14 cellular contexts compared by ENCODE assay signal in the genomic region with DNA sequence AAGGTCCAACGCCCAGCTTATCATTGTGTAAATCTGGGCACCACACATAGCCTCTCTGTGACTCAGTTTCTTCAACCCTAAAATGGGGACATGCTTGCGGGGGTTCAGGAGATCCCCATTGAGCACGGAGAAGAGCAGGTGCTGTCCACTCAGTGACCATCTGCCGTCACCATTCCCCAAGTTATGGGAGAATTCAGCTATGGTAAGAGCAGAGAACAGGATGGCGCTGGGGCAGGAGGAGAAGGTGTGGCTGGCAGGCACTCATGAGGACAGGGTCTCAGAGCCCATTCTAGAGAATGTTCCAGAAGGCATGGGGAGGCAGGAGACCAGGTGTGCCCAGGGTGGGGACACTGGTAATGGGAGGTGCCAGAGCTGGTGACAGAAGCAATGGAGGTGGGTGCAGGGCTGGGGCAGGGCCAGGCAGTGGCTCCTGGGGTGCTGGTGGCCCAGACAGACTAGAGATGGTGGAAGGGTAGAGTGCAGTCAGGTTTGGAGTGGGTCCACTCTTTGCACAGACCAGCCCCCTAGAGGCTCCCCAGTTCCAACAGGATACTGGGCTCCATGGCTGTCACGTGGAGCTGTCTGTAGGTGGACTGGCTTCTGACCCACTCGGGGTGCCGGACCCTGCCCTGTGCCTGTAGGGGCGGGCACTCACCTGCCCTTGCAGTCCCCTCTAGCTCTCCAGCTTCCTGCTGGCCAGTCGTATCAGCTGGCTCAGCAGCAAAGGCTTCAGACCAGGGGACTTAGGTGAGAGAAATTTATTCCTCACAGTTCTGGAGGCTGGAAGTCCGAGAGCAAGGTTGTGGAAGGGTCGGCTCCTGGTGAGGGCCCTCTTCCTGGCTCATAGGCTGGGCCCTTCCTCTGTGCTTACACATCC.
DNase-seq lines count a peak whose midpoint lies in the region; ATAC-seq, FAIRE-seq and TF ChIP-seq lines count a peak whose summit lies in the region.
"Had no signal": no experiment of that assay in that cellular context is flagged by ENCODE, and none has a peak within 500 bp of the region (broad histone marks: within the 10 kb centered on the region; RNA-seq: fewer than 3 reads in every experiment).

No MANE protein-coding gene starts in this region.

- CTCF ChIA-PET in H1 (lab: Charles Lee; ENCODE audit: partially characterized antibody) = interaction anchor here (0.6 to 2.2 kb wide), 5 partner anchors 91 to 378 kb away, joined by 3 to 10 read pairs (median 3); no protein-coding TSS in a partner anchor

- no peak overlapping the region for H3K14ac ChIP-seq in H1 (ENCODE audit: insufficient read length)

- H4K5ac ChIP-seq in H1 (ENCODE audit: insufficient read length, low read depth, low read length) = no peak overlapping the region

- no peak overlapping the region for H4K8ac ChIP-seq in H1 (ENCODE audit: extremely low read depth, insufficient read depth, low read length)

- TF ChIP-seq POLR2A in H1 (IDR thresholded peaks at IDR 0.05; ENCODE audit: control extremely low read depth in 1 of 2, low read depth in 2 of 2, low read length in 2 of 2) = no peak
- TF ChIP-seq POLR2A in ovary (IDR thresholded peaks at IDR 0.05) = no peak

- TF ChIP-seq EP300 in H1 (IDR thresholded peaks at IDR 0.05; ENCODE audit: borderline replicate concordance in 1 of 2, low read depth in 2 of 2, low read length in 2 of 2) (no peak), ovary (IDR thresholded peaks at IDR 0.05) (no peak)

- POLR2A ChIA-PET in H1 (lab: Charles Lee; ENCODE audit: partially characterized antibody) = no interaction called here

- peak overlapping the region; percentile 31; the same call in 1 of the 2 replicates for H2BK15ac ChIP-seq in H1 (ENCODE audit: low read length)

- 89% methylated on average over 12 of the region's 12 CpGs; no CpG with 5 or more reads in 1 of the 2 experiments for WGBS in H1 (ENCODE audit: extremely low coverage in 1 of 2, insufficient coverage in 1 of 2, insufficient read length in 1 of 2, insufficient replicate concordance in 2 of 2, low coverage in 1 of 2, low lambda C conversion rate in 2 of 2, missing lambda C conversion rate in 1 of 2), 2 experiments
- WGBS in ovary, 3 donors = 93 to 96% (median 94%) methylated on average over 12 of the region's 12 CpGs
- WGBS in GM23248 (ENCODE audit: low coverage in 1 of 2, low lambda C conversion rate in 2 of 2, missing lambda C conversion rate in 2 of 2), 2 experiments = 82% methylated on average over 12 of the region's 12 CpGs

- H3K4me2 ChIP-seq in H1 (ENCODE audit: insufficient read depth in 1 of 2, low read depth in 2 of 2, low read length in 2 of 2) = no peak overlapping the region
- no peak overlapping the region for H3K4me2 ChIP-seq in GM23248 (ENCODE audit: unreplicated experiment)
- H3K4me2 ChIP-seq: PC-9 had no signal

- peaks cover 0 to 27% (median 16%) of the 10 kb centered on the region in 4 experiments; a peak in 6 of 7 replicates for H3K27me3 ChIP-seq in H1 (replicated peaks in 1 of 4; ENCODE audit: control insufficient read depth in 3 of 4, extremely low read depth in 1 of 4, insufficient read depth in 3 of 4, low read length in 3 of 4)
- H3K27me3 ChIP-seq in ovary = no peaks in the 10 kb centered on the region
- H3K27me3 ChIP-seq in GM23248 (replicated peaks; ENCODE audit: insufficient read depth) = peaks cover 20% of the 10 kb centered on the region

- no peaks in the 10 kb centered on the region for H3K9me2 ChIP-seq in GM23248 (ENCODE audit: insufficient read depth)

- H3K18ac ChIP-seq in H1 (ENCODE audit: extremely low read depth, low read length) = no peak overlapping the region

- H3K27ac ChIP-seq in H1 (ENCODE audit: low read depth, low read length) (no peak overlapping the region), ovary (no peak overlapping the region), GM23248 (no peak overlapping the region)
- H3K27ac ChIP-seq: PC-9 had no signal

- H3K79me2 ChIP-seq in H1 (ENCODE audit: control insufficient read depth in 1 of 2, insufficient read depth in 2 of 2, low read length in 2 of 2) = no peaks in the 10 kb centered on the region
- no peaks in the 10 kb centered on the region for H3K79me2 ChIP-seq in GM23248 (ENCODE audit: insufficient read depth)

- in situ Hi-C loops in GM23248 (cut with MboI) = no loop called here

- H2BK12ac ChIP-seq in H1 (ENCODE audit: low read depth, low read length) = peak overlapping the region; percentile 7; the same call in 1 of the 2 replicates

- no peak overlapping the region for H3K23ac ChIP-seq in H1 (ENCODE audit: insufficient read length)

- no peak overlapping the region for H2BK120ac ChIP-seq in H1 (replicated peaks; ENCODE audit: low read depth, low read length)

- FAIRE-seq in H1 (lab: Jason Lieb, UNC) = no peak

- DNase-seq in left cardiac atrium (peak; percentile 14), Right ventricle myocardium superior (no peak), H1 (ENCODE audit: low read depth in 1 of 2, low spot score in 2 of 2) (peak in 1 of 2 experiments; percentile 42), ovary (peak; percentile 7 to 25 (median 13)), ureter (ENCODE audit: low spot score) (peak; percentile 34), GM23248 (no peak)
- DNase-seq: foreskin fibroblast; GDM1; IMR-90; NCI-H774; stimulated activated CD4-positive, alpha-beta T cell treated with anti-CD3 and anti-CD28 coated beads, Interleukin-12 subunit alpha, Interleukin-12 subunit beta, amount 100 ng/mL, for 4 hours had no signal

- no peaks in the 10 kb centered on the region for H3F3A ChIP-seq in GM23248 (ENCODE audit: insufficient read depth)

- no peak overlapping the region for H3K9ac ChIP-seq in H1 (replicated peaks in 1 of 4; ENCODE audit: extremely low read depth in 1 of 4, low read depth in 3 of 4, low read length in 3 of 4)
- no peak overlapping the region for H3K9ac ChIP-seq in GM23248

- H3K23me2 ChIP-seq in H1 (ENCODE audit: low read depth, low read length) = peaks cover 4% of the 10 kb centered on the region; the same call in 1 of the 2 replicates

- no peak overlapping the region for H2AFZ ChIP-seq in H1 (ENCODE audit: low read length)
- H2AFZ ChIP-seq in GM23248 = no peak overlapping the region
- H2AFZ ChIP-seq: PC-9 had no signal

- H2BK20ac ChIP-seq in H1 (ENCODE audit: low read length) = no peak overlapping the region

- no peak for TF ChIP-seq RAD21 in H1 (IDR thresholded peaks at IDR 0.05 in 1 of 2, conservative IDR thresholded peaks at IDR 0.05 in 1 of 2; ENCODE audit: low read depth in 2 of 2, low read length in 2 of 2)

- no peak overlapping the region for H3K56ac ChIP-seq in H1 (replicated peaks; ENCODE audit: insufficient read length, low read depth, low read length)

- H3K4me1 ChIP-seq in H1 (replicated peaks in 1 of 4; ENCODE audit: control insufficient read depth in 3 of 4, insufficient read depth in 4 of 4, low read length in 3 of 4) = peaks cover 0 to 5% (median 2%) of the 10 kb centered on the region in 4 experiments; a peak in 4 of 7 replicates
- no peaks in the 10 kb centered on the region for H3K4me1 ChIP-seq in ovary (ENCODE audit: insufficient read depth)
- H3K4me1 ChIP-seq in GM23248 (ENCODE audit: insufficient read depth) = no peaks in the 10 kb centered on the region

- ATAC-seq in left cardiac atrium (no peak), Right ventricle myocardium superior (ENCODE audit: poor library complexity) (no peak), GM21717 (IDR thresholded peaks at IDR 0.05; ENCODE audit: unreplicated experiment) (no peak), GM21737 (IDR thresholded peaks at IDR 0.05; ENCODE audit: unreplicated experiment) (no peak)

- TF ChIP-seq CTCF in H1 (IDR thresholded peaks at IDR 0.05; ENCODE audit: control extremely low read depth in 1 of 3, insufficient read depth in 1 of 3, low read depth in 1 of 3, low read length in 3 of 3) (no peak), ovary (IDR thresholded peaks at IDR 0.05) (no peak)

- H3K9me3 ChIP-seq in H1 (ENCODE audit: insufficient read depth in 2 of 2, low read depth in 1 of 2, low read length in 1 of 2) (peaks cover 0 to 4% of the 10 kb centered on the region in 2 experiments; a peak in 1 of 4 replicates), ovary (no peaks in the 10 kb centered on the region), GM23248 (ENCODE audit: low read depth) (no peaks in the 10 kb centered on the region)

- no peaks in the 10 kb centered on the region for H3K36me3 ChIP-seq in H1 (ENCODE audit: control insufficient read depth in 2 of 4, insufficient read depth in 4 of 4, low read length in 3 of 4)
- no peaks in the 10 kb centered on the region for H3K36me3 ChIP-seq in ovary
- no peaks in the 10 kb centered on the region for H3K36me3 ChIP-seq in GM23248 (ENCODE audit: low read depth)

- H2AK5ac ChIP-seq in H1 (ENCODE audit: low read depth, low read length) = no peak overlapping the region

- no peak overlapping the region for H3K4ac ChIP-seq in H1 (replicated peaks; ENCODE audit: insufficient read length, low read depth, low read length)

- H3K79me1 ChIP-seq in H1 (ENCODE audit: low read depth, low read length) = no peaks in the 10 kb centered on the region

- H4K91ac ChIP-seq in H1 (replicated peaks; ENCODE audit: insufficient read length, low read length) = no peak overlapping the region

- H3K4me3 ChIP-seq in H1 (ENCODE audit: extremely low read depth in 1 of 4, insufficient read depth in 2 of 4, low read depth in 3 of 4, low read length in 4 of 4) (no peak overlapping the region), ovary (no peak overlapping the region), GM23248 (no peak overlapping the region)
- H3K4me3 ChIP-seq: PC-9 had no signal

- H2BK5ac ChIP-seq in H1 (ENCODE audit: low read depth, low read length) = no peak overlapping the region

- H4K20me1 ChIP-seq in H1 (replicated peaks in 1 of 2; ENCODE audit: control insufficient read depth in 1 of 2, insufficient read depth in 2 of 2, low read length in 2 of 2) (no peaks in the 10 kb centered on the region), GM23248 (ENCODE audit: insufficient read depth) (no peaks in the 10 kb centered on the region)

- intact Hi-C loops in left cardiac atrium (cut with DNase I) (no loop called here), Right ventricle myocardium superior (cut with DNase I) (no loop called here), ovary (cut with DNase I) (no loop called here)

Comparison
In these comparisons a context has a peak if more than half of its experiments do, and no peak if none do; other contexts are left out.
1. DNase-seq: peak in left cardiac atrium (single experiment), ovary (5 of 5) and ureter (single experiment); none in Right ventricle myocardium superior (single experiment) and GM23248 (single experiment).